Comparison of ENCODE assay signal across 14 cellular contexts in the genomic region with DNA sequence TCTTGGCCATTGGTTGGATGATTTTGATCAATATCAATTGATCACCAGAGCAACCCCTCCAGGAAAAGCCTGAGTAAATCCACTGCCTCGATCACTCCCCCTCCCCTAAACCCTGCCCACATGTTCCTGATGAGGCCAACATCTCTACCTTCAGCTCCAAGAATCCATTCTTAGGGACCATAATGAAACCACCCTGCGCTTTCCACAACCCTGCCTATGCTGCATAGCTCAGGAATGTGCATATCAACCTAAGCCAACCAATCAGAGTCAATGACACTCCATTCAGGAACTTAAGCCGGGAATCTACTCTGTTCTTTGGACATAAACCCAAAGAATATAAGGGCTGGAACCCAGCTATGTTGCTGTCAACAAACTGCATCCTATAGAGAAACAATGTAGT.
DNase-seq lines count a peak whose midpoint lies in the region; ATAC-seq and TF ChIP-seq lines count a peak whose summit lies in the region.
"Had no signal": no experiment of that assay in that cellular context is flagged by ENCODE, and none has a peak within 500 bp of the region (broad histone marks: within the 10 kb centered on the region; RNA-seq: fewer than 3 reads in every experiment).

No MANE protein-coding gene starts in this region.

- TF ChIP-seq CTCF in chondrocyte (IDR thresholded peaks at IDR 0.05) (no peak), uterus (IDR thresholded peaks at IDR 0.05) (no peak)

- peaks cover 0 to 4% of the 10 kb centered on the region in 2 donors for H3K4me1 ChIP-seq in uterus

- TF ChIP-seq POLR2A in uterus (IDR thresholded peaks at IDR 0.05) (no peak), erythroblast (IDR thresholded peaks at IDR 0.05; ENCODE audit: low read length) (no peak)

- no peaks in the 10 kb centered on the region for H3K9me3 ChIP-seq in uterus

- peaks cover 17% of the 10 kb centered on the region for H3K4me1 Mint-ChIP-seq in chondrocyte (ENCODE audit: low read depth)

- H3K4me3 Mint-ChIP-seq in chondrocyte (ENCODE audit: unreplicated experiment) = no peak overlapping the region
- H3K4me3 Mint-ChIP-seq: activated B cell treated with CpG ODN at 0.5 μM for 24 hours had no signal

- DNase-seq in left cardiac atrium (no peak), Right ventricle myocardium inferior (ENCODE audit: missing footprints) (no peak), chondrocyte (ENCODE audit: low spot score) (no peak), lung microvascular endothelial cell (ENCODE audit: low read depth in 2 of 2) (peak; percentile 41 to 60), uterus (no peak), erythroblast (lab: John Stamatoyannopoulos, UW) (no peak), hypothalamus (lab: John Stamatoyannopoulos, UW) (no peak)
- DNase-seq: ACHN; activated B cell treated with CpG ODN at 0.5 μM for 24 hours; Calu3; effector memory CD4-positive, alpha-beta T cell; glutamatergic neuron; NCI-H526 treated with DMSO at 0.1 percent for 48 hours had no signal

- intact Hi-C loops in left cardiac atrium (cut with DNase I) (loop anchor here (10.0 kb wide), 2 partner anchors 54 to 424 kb away; no protein-coding TSS in a partner anchor), Right ventricle myocardium inferior (cut with DNase I) (no loop called here), uterus (cut with DNase I; ENCODE audit: low total_unique reads) (loop anchor here (10.0 kb wide), 1 partner anchor 354 kb away; no protein-coding TSS in a partner anchor)

- peak overlapping the region; percentile 58 for H3K27ac Mint-ChIP-seq in chondrocyte (ENCODE audit: unreplicated experiment)
- H3K27ac Mint-ChIP-seq: activated B cell treated with CpG ODN at 0.5 μM for 24 hours had no signal

- H3K36me3 ChIP-seq in uterus = no peaks in the 10 kb centered on the region

- no peaks in the 10 kb centered on the region for H3K9me3 Mint-ChIP-seq in chondrocyte (ENCODE audit: low read depth)
- H3K9me3 Mint-ChIP-seq: activated B cell treated with CpG ODN at 0.5 μM for 24 hours had no signal

- H3K4me3 ChIP-seq in uterus = no peak overlapping the region

- peaks cover 2% of the 10 kb centered on the region for H3K27me3 Mint-ChIP-seq in chondrocyte (ENCODE audit: low read depth)

- ATAC-seq in left cardiac atrium (peak; percentile 24 to 67), Right ventricle myocardium inferior (no peak), HG02610 (IDR thresholded peaks at IDR 0.05; ENCODE audit: unreplicated experiment) (no peak)

- H3K27me3 ChIP-seq in uterus = no peaks in the 10 kb centered on the region

- peak overlapping the region; percentile 54 to 55 for H3K27ac ChIP-seq in uterus

- peaks cover 8% of the 10 kb centered on the region for H3K36me3 Mint-ChIP-seq in chondrocyte (ENCODE audit: low read depth)

Comparison
In these comparisons a context has a peak if more than half of its experiments do, and no peak if none do; other contexts are left out.
1. ATAC-seq: peak in left cardiac atrium (2 of 2); none in Right ventricle myocardium inferior (single experiment) and HG02610 (single experiment).
2. DNase-seq: peak in lung microvascular endothelial cell (2 of 2); none in left cardiac atrium (single experiment), Right ventricle myocardium inferior (single experiment), chondrocyte (single experiment), uterus (0 of 2), erythroblast (0 of 2) and hypothalamus (0 of 51).